ENCODE assay signal across 8 cellular contexts in genomic region chr17:59329558-59330313, GRCh38. TPM values are rescaled to one million over a fixed set of nuclear protein-coding genes. Genes with fewer than 3 reads are reported as not detected.
A peak's percentile ranks its signal among the peaks of the same experiment; 100 is the strongest.
DNase-seq lines count a peak whose midpoint lies in the region; ATAC-seq and TF ChIP-seq lines count a peak whose summit lies in the region.

No MANE protein-coding gene starts in this region.

- no peaks in the 10 kb centered on the region for H3K36me3 ChIP-seq in esophagus (ENCODE audit: control insufficient read depth in 2 of 2, insufficient read depth in 2 of 2, low read length in 1 of 2)
- H3K36me3 ChIP-seq in suprapubic skin: no peaks in the 10 kb centered on the region

- H3K9me3 ChIP-seq in esophagus (ENCODE audit: control insufficient read depth in 2 of 2, insufficient read depth in 1 of 2, low read depth in 1 of 2, low read length in 1 of 2) (no peaks in the 10 kb centered on the region), suprapubic skin (no peaks in the 10 kb centered on the region)

- TF ChIP-seq POLR2A in suprapubic skin (IDR thresholded peaks at IDR 0.05): no peak

- 12 to 16% methylated on average over 8 of the region's 8 CpGs for WGBS in esophagus, 2 donors
- WGBS in suprapubic skin: 8% methylated on average over 8 of the region's 8 CpGs

- H3K4me1 ChIP-seq in esophagus (ENCODE audit: control insufficient read depth in 2 of 2, insufficient read depth in 2 of 2, low read length in 1 of 2): peaks cover 0 to 6% of the 10 kb centered on the region in 2 donors
- H3K4me1 ChIP-seq in suprapubic skin: peaks cover 57% of the 10 kb centered on the region

- TF ChIP-seq EP300 in suprapubic skin (IDR thresholded peaks at IDR 0.05): no peak

- H3K27ac ChIP-seq in esophagus (ENCODE audit: low read depth in 2 of 2, low read length in 1 of 2) (peak overlapping the region; percentile 80 to 81), suprapubic skin (peak overlapping the region; percentile 99)

- TF ChIP-seq CTCF in suprapubic skin (IDR thresholded peaks at IDR 0.05): peak; percentile 73 to 75

- ATAC-seq in HG03045 (IDR thresholded peaks at IDR 0.05; ENCODE audit: unreplicated experiment): no peak

- no peak overlapping the region for H3K4me3 ChIP-seq in esophagus (ENCODE audit: low read depth in 1 of 2, low read length in 2 of 2)
- H3K4me3 ChIP-seq in suprapubic skin: peak overlapping the region; percentile 100

- DNase-seq in ELR (ENCODE audit: low read depth) (peak; percentile 83), HK-2 (ENCODE audit: unreplicated experiment) (peak; percentile 45), NOMO-1 treated with dmso at 0.1 percent for 144 hours (lab: John Stamatoyannopoulos, UW; ENCODE audit: unreplicated experiment) (peak; percentile 79), mucosa of gallbladder (ENCODE audit: low spot score) (peak; percentile 68), suprapubic skin (ENCODE audit: low spot score in 2 of 2) (peak in 1 of 2 donors; percentile 79)
- peak; percentile 58 to 60 for DNase-seq in activated T-cell treated with anti-CD3 and anti-CD28 coated beads, Interleukin-2, amount 50 U/mL, for 48 hours

- no peaks in the 10 kb centered on the region for H3K27me3 ChIP-seq in esophagus (ENCODE audit: control insufficient read depth in 1 of 2, insufficient read depth in 2 of 2, low read length in 2 of 2)
- H3K27me3 ChIP-seq in suprapubic skin: no peaks in the 10 kb centered on the region

RNA-seq across cellular contexts. Expression of gene YPEL2, which starts 1.7 kb away (rescaled TPM):
- 1 to 10 TPM; 3.2 to 4.5 TPM for polyA plus RNA-seq in esophagus
- 75.2 TPM for total RNA-seq in mucosa of gallbladder
- 10 to 100 TPM; 16.7 to 33.6 (median 21.3) TPM for total RNA-seq in suprapubic skin
